8 cellular contexts compared by ENCODE assay signal in genomic region chr3:126475411-126476114, GRCh38. TPM values are rescaled to one million over a fixed set of nuclear protein-coding genes. Genes with fewer than 3 reads are reported as not detected.
DNase-seq lines count a peak whose midpoint lies in the region; ATAC-seq, FAIRE-seq and TF ChIP-seq lines count a peak whose summit lies in the region.

Gene ZXDC, minus strand, starts transcription at chr3:126475891. Its CDS starts 26 bp downstream, at chr3:126475865.

- no peaks in the 10 kb centered on the region for H3K9me3 ChIP-seq in HepG2 (ENCODE audit: low read length)

- no peaks in the 10 kb centered on the region for H3K9me3 Mint-ChIP-seq in CD14-positive monocyte

- H3K27ac ChIP-seq in HepG2 (ENCODE audit: extremely low read length, insufficient read depth, low read length), result peak within 1 kb of the TSS; percentile 90

- H3K27ac Mint-ChIP-seq in CD14-positive monocyte, result peak within 1 kb of the TSS; percentile 87 to 98 (median 95)

- TF ChIP-seq EP300 in HepG2 (IDR thresholded peaks at IDR 0.05; ENCODE audit: low read depth in 2 of 2, low read length in 2 of 2), result no peak
- TF ChIP-seq EP300 in HepG2 (CRISPR knock-in tag; IDR thresholded peaks at IDR 0.05; ENCODE audit: borderline replicate concordance), result no peak

- peaks cover 3 to 9% of the 10 kb centered on the region in 2 experiments for H3K36me3 ChIP-seq in HepG2 (replicated peaks in 1 of 2; ENCODE audit: control insufficient read depth in 1 of 2, insufficient read depth in 2 of 2, low read length in 2 of 2)

- FAIRE-seq in HepG2 (lab: Jason Lieb, UNC), result no peak

- H3K79me2 ChIP-seq in HepG2 (ENCODE audit: insufficient read depth, low read length), result peaks cover 43% of the 10 kb centered on the region

- POLR2A ChIA-PET in HepG2 (lab: Yijun Ruan, JAX), result interaction anchor here (1.1 to 3.2 kb wide), 11 partner anchors 9 to 296 kb away, joined by 3 to 26 read pairs (median 8); partner anchors contain the start of genes ALDH1L1, CHST13 and KLF15

- peak; percentile 67 for TF ChIP-seq RAD21 in HepG2 (CRISPR knock-in tag; IDR thresholded peaks at IDR 0.05)

- ATAC-seq in GM19351 (IDR thresholded peaks at IDR 0.05; ENCODE audit: unreplicated experiment) (peak; percentile 78), HG03520 (IDR thresholded peaks at IDR 0.05; ENCODE audit: unreplicated experiment) (peak; percentile 78), HepG2 (peak; percentile 70)

- intact Hi-C loops in CD14-positive monocyte (cut with micrococcal nuclease), result loop anchor here (10.0 kb wide), 2 partner anchors 121 to 561 kb away; partner anchors contain the start of gene KLF15 (in 1 of the 2)
- intact Hi-C loops in HepG2 (cut with micrococcal nuclease; ENCODE audit: unreplicated experiment), result loop anchor here (1.0 kb wide), 1 partner anchor 10 kb away; no protein-coding TSS in a partner anchor

- in situ Hi-C loops in HepG2 (cut with HindIII; ENCODE audit: extremely low pct_ligation_motif_present, low pct_unique_long_range_greater_than_20kb), result no loop called here

- CTCF ChIA-PET in HepG2 (lab: Yijun Ruan, JAX; ENCODE audit: low intra/inter-chr PET ratio, low total read pairs), result no interaction called here

- H3K27me3 ChIP-seq in HepG2 (ENCODE audit: control insufficient read depth in 1 of 2, insufficient read depth in 2 of 2, low read length in 2 of 2), result no peaks in the 10 kb centered on the region; a peak in 1 of 5 replicates

- WGBS in HepG2 (ENCODE audit: low lambda C conversion rate), result 0% methylated on average over 2 of the region's 113 CpGs

- H3K4me1 ChIP-seq in HepG2 (ENCODE audit: insufficient read depth, low read length), result peaks cover 71% of the 10 kb centered on the region

- no TSS peak for BruUV-seq in HepG2 (replicated peaks; lab: Mats Ljungman, UMichigan)

- peak within 1 kb of the TSS; percentile 91 for H3K4me2 ChIP-seq in HepG2 (ENCODE audit: low read depth, low read length)

- peak within 1 kb of the TSS; percentile 88 to 92 for H3K4me3 Mint-ChIP-seq in CD14-positive monocyte

- peak within 1 kb of the TSS; percentile 95 for H3K9ac ChIP-seq in HepG2 (ENCODE audit: insufficient read depth, low read depth, low read length)

- peak within 1 kb of the TSS; percentile 19 for H2AFZ ChIP-seq in HepG2 (ENCODE audit: low read length)

- peaks cover 37% of the 10 kb centered on the region for H3K4me1 Mint-ChIP-seq in CD14-positive monocyte

- TF ChIP-seq POLR2A in HepG2 (IDR thresholded peaks at IDR 0.05; ENCODE audit: insufficient read depth in 1 of 2, low read depth in 2 of 2, low read length in 2 of 2), result peak in 1 of 2 experiments; percentile 58; a peak in 2 of 4 replicates

- no peak for TF ChIP-seq CTCF in CD14-positive monocyte (IDR thresholded peaks at IDR 0.05)
- peak; percentile 61 for TF ChIP-seq CTCF in HepG2 (CRISPR knock-in tag; IDR thresholded peaks at IDR 0.05)

- peak; percentile 94 for DNase-seq in CD14-positive monocyte (ENCODE audit: low spot score)
- peak; percentile 89 for DNase-seq in NCI-H748 (lab: John Stamatoyannopoulos, UW; ENCODE audit: unreplicated experiment)
- DNase-seq in activated CD4-positive, alpha-beta T cell treated with anti-CD3 and anti-CD28 coated beads, Interleukin-2, amount 50 U/mL, for 24 hours (ENCODE audit: low read depth in 1 of 2, low spot score in 1 of 2), result peak; percentile 78 to 87
- peak; percentile 80 for DNase-seq in dedifferentiated amniotic fluid mesenchymal stem cell (ENCODE audit: extremely low spot score)
- DNase-seq in HepG2 (ENCODE audit: low spot score), result peak; percentile 82
- peak; percentile 88 to 91 for DNase-seq in stimulated activated CD4-positive, alpha-beta T cell treated with anti-CD3 and anti-CD28 coated beads, Interleukin-2, amount 100 ng/mL, for 48 hours

- peaks cover 9 to 13% of the 10 kb centered on the region in 2 donors for H3K36me3 Mint-ChIP-seq in CD14-positive monocyte

- H3K4me3 ChIP-seq in HepG2 (replicated peaks in 1 of 3; ENCODE audit: insufficient read depth in 1 of 3, low read depth in 2 of 3, low read length in 3 of 3), result peak within 1 kb of the TSS; percentile 78 to 95 (median 80)

- H4K20me1 ChIP-seq in HepG2 (ENCODE audit: insufficient read depth, low read length), result peaks cover 21% of the 10 kb centered on the region

- no peaks in the 10 kb centered on the region for H3K27me3 Mint-ChIP-seq in CD14-positive monocyte (ENCODE audit: low read depth in 3 of 3)

TF ChIP-seq in HepG2, 621 proteins besides CTCF, POLR2A, EP300 and RAD21 (continues in another document):
- TF ChIP-seq SIN3A (IDR thresholded peaks at IDR 0.05; ENCODE audit: borderline replicate concordance, low read depth, low read length) (no peak), ZHX1 (CRISPR knock-in tag; IDR thresholded peaks at IDR 0.05; ENCODE audit: low read depth) (peak; percentile 72; the same call in 1 of the 2 replicates), ESRRA (CRISPR knock-in tag; IDR thresholded peaks at IDR 0.05; ENCODE audit: low read depth) (no peak), ZBTB20 (CRISPR knock-in tag; IDR thresholded peaks at IDR 0.05; ENCODE audit: borderline replicate concordance, low read depth) (no peak), NR2C2 (CRISPR knock-in tag; IDR thresholded peaks at IDR 0.05; ENCODE audit: borderline replicate concordance) (peak; percentile 65), ZNF687 (CRISPR knock-in tag; IDR thresholded peaks at IDR 0.05) (no peak; the same call in none of the 2 replicates)

RNA-seq across cellular contexts. Expression of gene ZXDC, which starts in this region (rescaled TPM):
- polyA plus RNA-seq in CD14-positive monocyte, result 1 to 10 TPM; 6.3 to 9.7 TPM
- total RNA-seq in HepG2 (2016; rRNA removed; fragmentation: Illumina TruSeq; extraction: Trizol), result 14.7 and 21.2 TPM in 2 replicates
- 3.8 and 5.1 TPM in 2 replicates for total RNA-seq in HepG2 (2016; cell fraction: cytosol; rRNA removed; fragmentation: Illumina TruSeq; extraction: Trizol; ENCODE audit: low read depth)
- total RNA-seq in HepG2 (2016; cell fraction: insoluble cytoplasmic fraction; rRNA removed; fragmentation: Illumina TruSeq; extraction: Trizol), result 14.1 and 20.6 TPM in 2 replicates
- total RNA-seq in HepG2 (2016; cell fraction: membrane; rRNA removed; fragmentation: Illumina TruSeq; extraction: Trizol), result 8.3 and 8.6 TPM in 2 replicates
- 34.2 and 37.1 TPM in 2 replicates for total RNA-seq in HepG2 (2016; cell fraction: nucleus; rRNA removed; fragmentation: Illumina TruSeq; extraction: Trizol)
- 17.6 and 22.1 TPM in 2 replicates for polyA plus RNA-seq in HepG2 (2011; rRNA removed)
- 11.0 and 12.5 TPM in 2 replicates for polyA plus RNA-seq in HepG2 (2011; cell fraction: cytosol; rRNA removed)
- 66.1 and 66.9 TPM in 2 replicates for polyA plus RNA-seq in HepG2 (2011; cell fraction: nucleus; rRNA removed)
- 15.7 and 19.2 TPM in 2 replicates for polyA plus RNA-seq in HepG2 (2012)
- 1.2 TPM in 2 replicates for polyA plus RNA-seq in HepG2 (2016; cell fraction: cytosol; fragmentation: Illumina TruSeq; extraction: Trizol; ENCODE audit: low read depth)
- polyA plus RNA-seq in HepG2 (2016; cell fraction: insoluble cytoplasmic fraction; fragmentation: Illumina TruSeq; extraction: Trizol; ENCODE audit: low read depth), result 9.6 and 12.3 TPM in 2 replicates
- 2.8 TPM in 2 replicates for polyA plus RNA-seq in HepG2 (2016; cell fraction: membrane; fragmentation: Illumina TruSeq; extraction: Trizol; ENCODE audit: low read depth)
- 46.7 and 52.0 TPM in 2 replicates for polyA plus RNA-seq in HepG2 (2016; cell fraction: nucleus; fragmentation: Illumina TruSeq; extraction: Trizol; ENCODE audit: insufficient read depth, low read depth)
- 30.7 and 49.9 TPM in 2 replicates for polyA minus RNA-seq in HepG2 (2011; rRNA and poly(A)+ RNA removed; ENCODE audit: low replicate concordance)
- polyA minus RNA-seq in HepG2 (2011; cell fraction: cytosol; rRNA and poly(A)+ RNA removed), result 19.2 and 20.2 TPM in 2 replicates
- polyA minus RNA-seq in HepG2 (2011; cell fraction: nucleus; rRNA and poly(A)+ RNA removed), result 69.8 and 75.6 TPM in 2 replicates

Comparison
In these comparisons a context has a peak if more than half of its experiments do, and no peak if none do; other contexts are left out.
1. Peak in every context shown above with its lines: DNase-seq, ATAC-seq, H3K4me3 ChIP-seq and H3K27ac ChIP-seq.